ENCODE assay signal across 21 cellular contexts in the genomic region with DNA sequence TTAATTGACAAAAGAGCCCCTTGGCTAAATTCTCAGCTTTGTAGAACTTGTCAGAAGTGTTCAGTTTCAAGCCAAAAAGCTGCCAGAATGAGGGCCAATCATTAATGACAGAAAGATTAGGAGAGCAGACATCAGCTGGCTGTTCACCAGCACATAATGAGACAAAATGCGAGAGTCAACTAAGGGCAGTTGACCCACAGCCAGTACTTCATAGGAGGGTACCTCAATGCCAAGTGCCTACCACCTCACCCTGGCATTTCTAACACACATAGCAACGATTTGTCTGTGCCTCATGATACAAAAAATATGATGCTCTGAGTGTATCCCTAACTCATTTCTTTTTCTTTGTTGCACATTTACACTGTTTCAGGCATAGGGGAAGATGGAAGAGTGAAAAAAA.
A peak's percentile ranks its signal among the peaks of the same experiment; 100 is the strongest.
DNase-seq lines count a peak whose midpoint lies in the region; ATAC-seq, FAIRE-seq and TF ChIP-seq lines count a peak whose summit lies in the region.
"Had no signal": no experiment of that assay in that cellular context is flagged by ENCODE, and none has a peak within 500 bp of the region (broad histone marks: within the 10 kb centered on the region; RNA-seq: fewer than 3 reads in every experiment).

No MANE protein-coding gene starts in this region.

- dilution Hi-C loops in keratinocyte (cut with MboI; ENCODE audit: extremely low pct_ligation_motif_present, low sequenced_read_pairs): no loop called here

- no peak overlapping the region for H3K9ac ChIP-seq in keratinocyte (ENCODE audit: control insufficient read depth, extremely low read depth, insufficient read depth, low read length)

- DNase-seq in Right ventricle myocardium inferior (ENCODE audit: missing footprints) (no peak), cardiac septum (ENCODE audit: low spot score) (no peak), breast epithelium (ENCODE audit: low spot score in 2 of 2) (no peak), keratinocyte (ENCODE audit: low read depth, low spot score) (no peak), NCI-H2227 (lab: John Stamatoyannopoulos, UW; ENCODE audit: unreplicated experiment) (no peak), ACHN (no peak)
- DNase-seq: CD8-positive, alpha-beta memory T cell; EL; GF-D8; H7; Kasumi-1; MG63; NCI-H1436; NCI-H187 treated with DMSO at 0.1 percent for 48 hours; NCI-H2107; NCI-H2227 treated with DMSO at 0.1 percent for 48 hours; NCI-H524; NCI-H774 had no signal

- ATAC-seq in Right ventricle myocardium inferior: peak; percentile 60
- ATAC-seq in GM19035 (IDR thresholded peaks at IDR 0.05; ENCODE audit: unreplicated experiment): no peak

- H3K79me2 ChIP-seq in keratinocyte (ENCODE audit: control insufficient read depth, insufficient read depth, low read length): no peaks in the 10 kb centered on the region

- TF ChIP-seq CTCF in breast epithelium (IDR thresholded peaks at IDR 0.05) (no peak), keratinocyte (optimal IDR thresholded peaks at IDR 0.05 in 1 of 3, IDR thresholded peaks at IDR 0.05 in 1 of 3, conservative IDR thresholded peaks at IDR 0.05 in 1 of 3; ENCODE audit: extremely low read depth in 1 of 3, insufficient read depth in 2 of 3, low read length in 3 of 3) (no peak)

- H3K4me2 ChIP-seq in keratinocyte (ENCODE audit: control insufficient read depth, extremely low read depth, insufficient read depth, low read depth, low read length): no peak overlapping the region

- H3K27me3 ChIP-seq in breast epithelium (no peaks in the 10 kb centered on the region), keratinocyte (ENCODE audit: control insufficient read depth, extremely low read depth, insufficient read depth, low read length) (no peaks in the 10 kb centered on the region)
- H3K27me3 ChIP-seq: MG63 had no signal

- intact Hi-C loops in Right ventricle myocardium inferior (cut with DNase I) (no loop called here), cardiac septum (cut with DNase I) (no loop called here), breast epithelium (cut with DNase I; ENCODE audit: low total_unique reads) (no loop called here)

- no peaks in the 10 kb centered on the region for H3K9me1 ChIP-seq in keratinocyte (ENCODE audit: control insufficient read depth, extremely low read depth, insufficient read depth, low read length)

- H2AFZ ChIP-seq in keratinocyte (ENCODE audit: control insufficient read depth, low read length): peak overlapping the region; percentile 28

- in situ Hi-C loops in ACHN (cut with HindIII; ENCODE audit: low pct_ligation_motif_present, low pct_unique_long_range_greater_than_20kb, low sequenced_read_pairs): no loop called here

- H3K4me1 ChIP-seq in breast epithelium (no peaks in the 10 kb centered on the region), keratinocyte (ENCODE audit: control insufficient read depth, extremely low read depth, insufficient read depth, low read length) (peaks cover 35% of the 10 kb centered on the region)

- no peak for FAIRE-seq in keratinocyte (lab: Jason Lieb, UNC)
- FAIRE-seq: RCC 7860 had no signal

- H4K20me1 ChIP-seq in keratinocyte (ENCODE audit: control insufficient read depth, extremely low read depth, insufficient read depth, low read length): no peaks in the 10 kb centered on the region

- H3K9me3 ChIP-seq in breast epithelium (no peaks in the 10 kb centered on the region), keratinocyte (ENCODE audit: control insufficient read depth, low read depth, low read length) (no peaks in the 10 kb centered on the region)
- H3K9me3 ChIP-seq: MG63 had no signal

- H3K4me3 ChIP-seq in breast epithelium (no peak overlapping the region), keratinocyte (ENCODE audit: control insufficient read depth in 2 of 3, extremely low read depth in 1 of 3, insufficient read depth in 2 of 3, low read depth in 1 of 3, low read length in 3 of 3) (no peak overlapping the region)
- H3K4me3 ChIP-seq: MG63 had no signal

- H3K27ac ChIP-seq in breast epithelium (peak overlapping the region; percentile 42 to 62), keratinocyte (ENCODE audit: control insufficient read depth, insufficient read depth, low read length) (peak overlapping the region; percentile 17)
- H3K27ac ChIP-seq: C4-2B had no signal

- no peak for TF ChIP-seq POLR2A in breast epithelium (IDR thresholded peaks at IDR 0.05)

- no peaks in the 10 kb centered on the region for H3K36me3 ChIP-seq in breast epithelium
- no peaks in the 10 kb centered on the region for H3K36me3 ChIP-seq in keratinocyte (ENCODE audit: control insufficient read depth in 2 of 2, extremely low read depth in 1 of 2, insufficient read depth in 2 of 2, low read length in 2 of 2)
- H3K36me3 ChIP-seq: MG63 had no signal
